ENCODE assay signal across 7 cellular contexts in genomic region chr6:137904822-137905617, GRCh38. TPM values are rescaled to one million over a fixed set of nuclear protein-coding genes. Genes with fewer than 3 reads are reported as not detected.
DNase-seq lines count a peak whose midpoint lies in the region; ATAC-seq lines count a peak whose summit lies in the region.

No MANE protein-coding gene starts in this region.

- H3K23ac ChIP-seq in mesendoderm (ENCODE audit: low read length), result no peak overlapping the region

- no peaks in the 10 kb centered on the region for H3K27me3 ChIP-seq in mesendoderm (ENCODE audit: insufficient read depth, low read length, poor library complexity)

- no peak overlapping the region for H3K4ac ChIP-seq in mesendoderm (ENCODE audit: low read depth, low read length)

- H3K4me1 ChIP-seq in mesendoderm (ENCODE audit: control insufficient read depth, low read depth, low read length), result no peaks in the 10 kb centered on the region

- no peak overlapping the region for H3K56ac ChIP-seq in mesendoderm (ENCODE audit: low read length)

- H3K79me1 ChIP-seq in mesendoderm (ENCODE audit: low read length), result no peaks in the 10 kb centered on the region

- no peak overlapping the region for H2BK120ac ChIP-seq in mesendoderm (ENCODE audit: low read depth, low read length)

- no peak overlapping the region for H4K5ac ChIP-seq in mesendoderm (ENCODE audit: low read length)

- no peak overlapping the region for H2BK5ac ChIP-seq in mesendoderm (ENCODE audit: low read length)

- no peak overlapping the region for H4K8ac ChIP-seq in mesendoderm (ENCODE audit: low read depth, low read length)

- no peak overlapping the region for H3K27ac ChIP-seq in mesendoderm (ENCODE audit: low read depth, low read length)

- no peaks in the 10 kb centered on the region for H3K79me2 ChIP-seq in mesendoderm (ENCODE audit: control insufficient read depth, insufficient read depth, low read length)

- no peaks in the 10 kb centered on the region for H3K36me3 ChIP-seq in mesendoderm (ENCODE audit: control insufficient read depth, insufficient read depth, low read length)

- no peak overlapping the region for H3K4me2 ChIP-seq in mesendoderm (ENCODE audit: low read length)

- no CpG with 5 or more reads among the region's 11 CpGs for WGBS in mesendoderm (ENCODE audit: extremely low coverage, insufficient coverage, low lambda C conversion rate)

- no peak overlapping the region for H2AK5ac ChIP-seq in mesendoderm (ENCODE audit: low read length)

- H2BK15ac ChIP-seq in mesendoderm (replicated peaks; ENCODE audit: low read depth), result no peak overlapping the region

- no peak overlapping the region for H3K18ac ChIP-seq in mesendoderm (ENCODE audit: low read length)

- DNase-seq in activated CD8-positive, alpha-beta memory T cell treated with anti-CD3 and anti-CD28 coated beads, Interleukin-2, amount 50 U/mL, for 48 hours, result peak; percentile 85
- DNase-seq in mucosa of gallbladder (ENCODE audit: low spot score) (peak; percentile 39), HCEC 1CT (no peak), mesendoderm (no peak), cerebellum (ENCODE audit: low spot score) (no peak)

- H3K9ac ChIP-seq in mesendoderm (ENCODE audit: low read length), result no peak overlapping the region

- H3K4me3 ChIP-seq in mesendoderm (ENCODE audit: low read length), result no peak overlapping the region

- ATAC-seq in GM19351 (IDR thresholded peaks at IDR 0.05; ENCODE audit: unreplicated experiment) (peak; percentile 37), HG03342 (IDR thresholded peaks at IDR 0.05; ENCODE audit: unreplicated experiment) (peak; percentile 33)

RNA-seq across cellular contexts. Expression of gene TNFAIP3, which starts 38.0 kb away (rescaled TPM):
- total RNA-seq in mucosa of gallbladder (33.8 TPM), cerebellum (1.6 TPM)
- polyA plus RNA-seq in mesendoderm (2013, experiment 1 of 2), result 1.4 TPM
- polyA plus RNA-seq in mesendoderm (2013, experiment 2 of 2), result 1.1 TPM

Comparison
In these comparisons a context has a peak if more than half of its experiments do, and no peak if none do; other contexts are left out.
1. DNase-seq: peak in activated CD8-positive, alpha-beta memory T cell treated with anti-CD3 and anti-CD28 coated beads, Interleukin-2, amount 50 U/mL, for 48 hours (single experiment) and mucosa of gallbladder (single experiment); none in HCEC 1CT (single experiment), mesendoderm (single experiment) and cerebellum (single experiment).
2. RNA of gene TNFAIP3, which starts 38.0 kb away (total RNA-seq): 33.8 TPM in mucosa of gallbladder (single experiment); 1.6 TPM in cerebellum (single experiment); every median in the first group is over 10 times any median in the second.